ENCODE assay signal across 9 cellular contexts in genomic region chr1:183589836-183590224, GRCh38. TPM values are rescaled to one million over a fixed set of nuclear protein-coding genes. Genes with fewer than 3 reads are reported as not detected.
DNase-seq lines count a peak whose midpoint lies in the region; ATAC-seq and TF ChIP-seq lines count a peak whose summit lies in the region.
"Had no signal": no experiment of that assay in that cellular context is flagged by ENCODE, and none has a peak within 500 bp of the region (broad histone marks: within the 10 kb centered on the region; RNA-seq: fewer than 3 reads in every experiment).

No MANE protein-coding gene starts in this region.

- no peaks in the 10 kb centered on the region for H3K36me3 ChIP-seq in mucosa of descending colon (ENCODE audit: low read depth)

- H3K9me3 ChIP-seq in mucosa of descending colon: no peaks in the 10 kb centered on the region

- peaks cover 6% of the 10 kb centered on the region for H3K36me3 Mint-ChIP-seq in T-helper 2 cell treated with Interferon-gamma antibody and Interleukin-4, amounts not matched to agents 5 μg/mL and 100 μg/mL, for 36 hours (ENCODE audit: low read depth)
- no peaks in the 10 kb centered on the region for H3K36me3 Mint-ChIP-seq in glutamatergic neuron (ENCODE audit: unreplicated experiment)

- ATAC-seq in GM21515 (IDR thresholded peaks at IDR 0.05; ENCODE audit: unreplicated experiment) (peak; percentile 23), mucosa of descending colon (peak; percentile 23), HG02759 (IDR thresholded peaks at IDR 0.05; ENCODE audit: unreplicated experiment) (no peak)

- peaks cover 9% of the 10 kb centered on the region for H3K4me1 ChIP-seq in mucosa of descending colon (ENCODE audit: low read depth)

- H3K4me3 ChIP-seq in GM12875 (ENCODE audit: low read depth, low read length) (peak overlapping the region; percentile 46), mucosa of descending colon (no peak overlapping the region)

- intact Hi-C loops in mucosa of descending colon (cut with DNase I, micrococcal nuclease): no loop called here

- TF ChIP-seq CTCF in GM12875 (IDR thresholded peaks at IDR 0.05; ENCODE audit: borderline replicate concordance, insufficient read depth, low read depth, low read length) (no peak), mucosa of descending colon (IDR thresholded peaks at IDR 0.05) (no peak), glutamatergic neuron (IDR thresholded peaks at IDR 0.05; ENCODE audit: partially characterized antibody, unreplicated experiment) (no peak)

- no peaks in the 10 kb centered on the region for H3K27me3 Mint-ChIP-seq in T-helper 2 cell treated with Interferon-gamma antibody and Interleukin-4, amounts not matched to agents 5 μg/mL and 100 μg/mL, for 36 hours (ENCODE audit: low read depth)
- H3K27me3 Mint-ChIP-seq in glutamatergic neuron (ENCODE audit: unreplicated experiment): peaks cover 2% of the 10 kb centered on the region

- no peaks in the 10 kb centered on the region for H3K9me3 Mint-ChIP-seq in T-helper 2 cell treated with Interferon-gamma antibody and Interleukin-4, amounts not matched to agents 5 μg/mL and 100 μg/mL, for 36 hours
- no peaks in the 10 kb centered on the region for H3K9me3 Mint-ChIP-seq in glutamatergic neuron (ENCODE audit: unreplicated experiment)

- H3K4me1 Mint-ChIP-seq in T-helper 2 cell treated with Interferon-gamma antibody and Interleukin-4, amounts not matched to agents 5 μg/mL and 100 μg/mL, for 36 hours (ENCODE audit: low read depth): peaks cover 44% of the 10 kb centered on the region
- H3K4me1 Mint-ChIP-seq in glutamatergic neuron (ENCODE audit: low read depth, unreplicated experiment): peaks cover 11% of the 10 kb centered on the region

- peak overlapping the region; percentile 86 for H3K27ac Mint-ChIP-seq in T-helper 2 cell treated with Interferon-gamma antibody and Interleukin-4, amounts not matched to agents 5 μg/mL and 100 μg/mL, for 36 hours
- H3K27ac Mint-ChIP-seq in glutamatergic neuron (ENCODE audit: unreplicated experiment): no peak overlapping the region

- peak overlapping the region; percentile 74 for H3K4me3 Mint-ChIP-seq in T-helper 2 cell treated with Interferon-gamma antibody and Interleukin-4, amounts not matched to agents 5 μg/mL and 100 μg/mL, for 36 hours
- H3K4me3 Mint-ChIP-seq in glutamatergic neuron (ENCODE audit: unreplicated experiment): no peak overlapping the region

- DNase-seq in T-helper 2 cell treated with Interferon-gamma antibody and Interleukin-4, amounts not matched to agents 5 μg/mL and 100 μg/mL, for 36 hours (ENCODE audit: low spot score): no peak
- no peak for DNase-seq in mucosa of descending colon
- no peak for DNase-seq in DMS114 treated with DMSO at 0.1 percent for 48 hours (lab: John Stamatoyannopoulos, UW; ENCODE audit: unreplicated experiment)
- no peak for DNase-seq in AG08396 (ENCODE audit: low spot score)
- DNase-seq in glutamatergic neuron: no peak
- DNase-seq: amniotic stem cell had no signal

RNA-seq across cellular contexts. Expression of gene NCF2, which starts 0.4 kb away (rescaled TPM):
- total RNA-seq in mucosa of descending colon: 1 to 10 TPM; 2.0 to 8.9 (median 8.3) TPM
- total RNA-seq in glutamatergic neuron (ENCODE audit: unreplicated experiment): not detected

RNA-seq across cellular contexts. Expression of gene ARPC5, which starts 45.8 kb away (rescaled TPM):
- 100 to 1,000 TPM; 101 to 158 (median 123) TPM for total RNA-seq in mucosa of descending colon
- total RNA-seq in glutamatergic neuron (ENCODE audit: unreplicated experiment): 92.0 TPM
